ENCODE assay signal across 8 cellular contexts in genomic region chr10:128063736-128064614, GRCh38.
DNase-seq lines count a peak whose midpoint lies in the region; ATAC-seq, FAIRE-seq and TF ChIP-seq lines count a peak whose summit lies in the region.

No MANE protein-coding gene starts in this region.

- TF ChIP-seq EP300 in HepG2 (IDR thresholded peaks at IDR 0.05; ENCODE audit: low read depth in 2 of 2, low read length in 2 of 2) (no peak), HepG2 (CRISPR knock-in tag; IDR thresholded peaks at IDR 0.05; ENCODE audit: borderline replicate concordance) (no peak)

- DNase-seq in HepG2 (ENCODE audit: low spot score) (no peak), mucosa of descending colon (no peak), lower leg skin (ENCODE audit: low spot score in 2 of 2) (no peak), AG08396 (ENCODE audit: low spot score) (no peak)
- DNase-seq in Jurkat, Clone E6-1 (ENCODE audit: low read depth, low spot score) = no peak

- TF ChIP-seq CTCF in liver (IDR thresholded peaks at IDR 0.05; ENCODE audit: low read depth, low read length, missing input control) (no peak), HepG2 (CRISPR knock-in tag; IDR thresholded peaks at IDR 0.05) (no peak), mucosa of descending colon (IDR thresholded peaks at IDR 0.05) (no peak), lower leg skin (IDR thresholded peaks at IDR 0.05) (no peak)

- peaks cover 0 to 7% (median 1%) of the 10 kb centered on the region in 4 donors for H3K4me1 ChIP-seq in liver (ENCODE audit: control insufficient read depth in 4 of 4, insufficient read depth in 4 of 4, low read length in 3 of 4)
- H3K4me1 ChIP-seq in HepG2 (ENCODE audit: insufficient read depth, low read length) = no peaks in the 10 kb centered on the region
- peaks cover 8% of the 10 kb centered on the region for H3K4me1 ChIP-seq in mucosa of descending colon (ENCODE audit: low read depth)

- ATAC-seq in HepG2 = no peak
- ATAC-seq in mucosa of descending colon = peak; percentile 15
- ATAC-seq in GM19467 (IDR thresholded peaks at IDR 0.05; ENCODE audit: unreplicated experiment) = no peak

- TF ChIP-seq POLR2A in HepG2 (IDR thresholded peaks at IDR 0.05; ENCODE audit: insufficient read depth in 1 of 2, low read depth in 2 of 2, low read length in 2 of 2) (no peak), lower leg skin (IDR thresholded peaks at IDR 0.05) (no peak)

- peak overlapping the region; percentile 49 to 76 for H3K27ac ChIP-seq in liver (ENCODE audit: low read depth in 1 of 2, low read length in 2 of 2)
- no peak overlapping the region for H3K27ac ChIP-seq in HepG2 (ENCODE audit: extremely low read length, insufficient read depth, low read length)
- peak overlapping the region; percentile 82 for H3K27ac ChIP-seq in angular gyrus (ENCODE audit: low read depth, low read length)

- H3K4me3 ChIP-seq in liver (ENCODE audit: low read depth in 1 of 3, low read length in 3 of 3) = no peak overlapping the region
- no peak overlapping the region for H3K4me3 ChIP-seq in HepG2 (replicated peaks in 1 of 3; ENCODE audit: insufficient read depth in 1 of 3, low read depth in 2 of 3, low read length in 3 of 3)
- peak overlapping the region; percentile 44 for H3K4me3 ChIP-seq in Jurkat, Clone E6-1 (ENCODE audit: low read length)
- no peak overlapping the region for H3K4me3 ChIP-seq in mucosa of descending colon
- H3K4me3 ChIP-seq in lower leg skin (ENCODE audit: low read depth, poor library complexity, severe bottlenecking) = no peak overlapping the region

- H3K9me3 ChIP-seq in liver (ENCODE audit: control insufficient read depth in 4 of 4, low read length in 3 of 4) (no peaks in the 10 kb centered on the region), HepG2 (ENCODE audit: low read length) (no peaks in the 10 kb centered on the region), mucosa of descending colon (no peaks in the 10 kb centered on the region)

- TF ChIP-seq RAD21 in liver (IDR thresholded peaks at IDR 0.05) (no peak), HepG2 (CRISPR knock-in tag; IDR thresholded peaks at IDR 0.05) (no peak)

- no peak overlapping the region for H3K4me2 ChIP-seq in HepG2 (ENCODE audit: low read depth, low read length)

- WGBS in liver = 75% methylated on average over 14 of the region's 14 CpGs
- WGBS in HepG2 (ENCODE audit: low lambda C conversion rate) = 0% methylated on average over 6 of the region's 14 CpGs
- 53 to 60% methylated on average over 14 of the region's 14 CpGs for WGBS in lower leg skin, 2 donors

- peaks cover 0 to 2% (median 0%) of the 10 kb centered on the region in 4 donors for H3K36me3 ChIP-seq in liver (ENCODE audit: control insufficient read depth in 4 of 4, insufficient read depth in 3 of 4, low read depth in 1 of 4, low read length in 3 of 4)
- H3K36me3 ChIP-seq in HepG2 (replicated peaks in 1 of 2; ENCODE audit: control insufficient read depth in 1 of 2, insufficient read depth in 2 of 2, low read length in 2 of 2) = no peaks in the 10 kb centered on the region
- H3K36me3 ChIP-seq in mucosa of descending colon (ENCODE audit: low read depth) = no peaks in the 10 kb centered on the region

- CTCF ChIA-PET in HepG2 (lab: Yijun Ruan, JAX; ENCODE audit: low intra/inter-chr PET ratio, low total read pairs) = no interaction called here

- H2AFZ ChIP-seq in HepG2 (ENCODE audit: low read length) = no peak overlapping the region

- FAIRE-seq in HepG2 (lab: Jason Lieb, UNC) = no peak

- H3K79me2 ChIP-seq in HepG2 (ENCODE audit: insufficient read depth, low read length) = no peaks in the 10 kb centered on the region

- intact Hi-C loops in HepG2 (cut with micrococcal nuclease; ENCODE audit: unreplicated experiment) (no loop called here), mucosa of descending colon (cut with DNase I, micrococcal nuclease) (no loop called here), lower leg skin (cut with DNase I; ENCODE audit: low total_unique reads) (loop anchor here (10.0 kb wide), 1 partner anchor 159 kb away; the partner anchor contains the start of gene PTPRE)

- BruUV-seq in HepG2 (replicated peaks; lab: Mats Ljungman, UMichigan) = no TSS peak

- POLR2A ChIA-PET in HepG2 (lab: Yijun Ruan, JAX) = no interaction called here

- H3K27me3 ChIP-seq in liver (ENCODE audit: control insufficient read depth in 4 of 4, insufficient read depth in 4 of 4, low read length in 3 of 4) (peaks cover 0 to 3% (median under 1%) of the 10 kb centered on the region in 4 donors), HepG2 (ENCODE audit: control insufficient read depth in 1 of 2, insufficient read depth in 2 of 2, low read length in 2 of 2) (peaks cover 4 to 45% of the 10 kb centered on the region in 2 experiments; a peak in 3 of 5 replicates)

- no peaks in the 10 kb centered on the region for H4K20me1 ChIP-seq in HepG2 (ENCODE audit: insufficient read depth, low read length)

- H3K9ac ChIP-seq in liver (ENCODE audit: low read depth in 1 of 2, low read length in 2 of 2) (peak overlapping the region in 1 of 2 donors; percentile 6), HepG2 (ENCODE audit: insufficient read depth, low read depth, low read length) (no peak overlapping the region)

- in situ Hi-C loops in HepG2 (cut with HindIII; ENCODE audit: extremely low pct_ligation_motif_present, low pct_unique_long_range_greater_than_20kb) = loop anchor here (10.0 kb wide), 1 partner anchor 349 kb away; no protein-coding TSS in a partner anchor

TF ChIP-seq in liver, 16 proteins besides CTCF, POLR2A, EP300 and RAD21:
- TF ChIP-seq ATF3 (IDR thresholded peaks at IDR 0.05) = no peak
- TF ChIP-seq NR2F2 (IDR thresholded peaks at IDR 0.05) = no peak
- no peak for TF ChIP-seq RXRA (IDR thresholded peaks at IDR 0.05)
- TF ChIP-seq FOXA2 (IDR thresholded peaks at IDR 0.05) = no peak
- no peak for TF ChIP-seq HNF4G (IDR thresholded peaks at IDR 0.05)
- TF ChIP-seq TAF1 (conservative IDR thresholded peaks at IDR 0.05) = no peak
- TF ChIP-seq HNF4A (conservative IDR thresholded peaks at IDR 0.05) = no peak
- no peak for TF ChIP-seq EGR1 (IDR thresholded peaks at IDR 0.05; ENCODE audit: low read depth in 2 of 2)
- no peak for TF ChIP-seq SP1 (IDR thresholded peaks at IDR 0.05)
- no peak for TF ChIP-seq FOXA1 (IDR thresholded peaks at IDR 0.05)
- TF ChIP-seq GABPA (IDR thresholded peaks at IDR 0.05 in 1 of 2, conservative IDR thresholded peaks at IDR 0.05 in 1 of 2) = no peak
- no peak for TF ChIP-seq JUND (IDR thresholded peaks at IDR 0.05)
- no peak for TF ChIP-seq YY1 (IDR thresholded peaks at IDR 0.05)
TF ChIP-seq in liver: peak in this region for 0.

TF ChIP-seq in HepG2, 621 proteins besides CTCF, POLR2A, EP300 and RAD21:
- TF ChIP-seq ZNF282 (IDR thresholded peaks at IDR 0.05; ENCODE audit: partially characterized antibody) (no peak), MLX (CRISPR knock-in tag; IDR thresholded peaks at IDR 0.05) (no peak), GPN1 (CRISPR knock-in tag; IDR thresholded peaks at IDR 0.05; ENCODE audit: borderline replicate concordance) (no peak), HOXA5 (CRISPR knock-in tag; IDR thresholded peaks at IDR 0.05) (no peak), ZFP36 (IDR thresholded peaks at IDR 0.05; ENCODE audit: borderline replicate concordance, low read depth, low read length, partially characterized antibody) (no peak), HMG20B (CRISPR knock-in tag; conservative IDR thresholded peaks at IDR 0.05) (no peak), ZFP62 (CRISPR knock-in tag; IDR thresholded peaks at IDR 0.05) (no peak), ZNF24 (IDR thresholded peaks at IDR 0.05) (no peak), CSRNP1 (CRISPR knock-in tag; IDR thresholded peaks at IDR 0.05) (no peak), ZNF30 (CRISPR knock-in tag; IDR thresholded peaks at IDR 0.05) (no peak), RARG (CRISPR knock-in tag; IDR thresholded peaks at IDR 0.05; ENCODE audit: low read depth) (no peak), FOXM1 (CRISPR knock-in tag; IDR thresholded peaks at IDR 0.05) (no peak), TAF1 (CRISPR knock-in tag; IDR thresholded peaks at IDR 0.05) (no peak), RXRA (CRISPR knock-in tag; IDR thresholded peaks at IDR 0.05) (no peak), ZSCAN31 (CRISPR knock-in tag; IDR thresholded peaks at IDR 0.05; ENCODE audit: low read depth) (no peak)
